Comparison of ENCODE assay signal across 8 cellular contexts in genomic region chr13:112967666-112968379, GRCh38. TPM values are rescaled to one million over a fixed set of nuclear protein-coding genes. Genes with fewer than 3 reads are reported as not detected.
A peak's percentile ranks its signal among the peaks of the same experiment; 100 is the strongest.
DNase-seq lines count a peak whose midpoint lies in the region; ATAC-seq, FAIRE-seq and TF ChIP-seq lines count a peak whose summit lies in the region.

No MANE protein-coding gene starts in this region.

- no peak for DNase-seq in activated naive CD4-positive, alpha-beta T cell (lab: John Stamatoyannopoulos, UW)
- DNase-seq in body of pancreas: peak in 1 of 4 donors; percentile 7
- DNase-seq in mesendoderm: no peak
- no peak for DNase-seq in upper lobe of left lung
- no peak for DNase-seq in NCI-H2196 treated with DMSO at 0.1 percent for 48 hours (lab: John Stamatoyannopoulos, UW; ENCODE audit: unreplicated experiment)
- DNase-seq in D721Med (ENCODE audit: insufficient read length, low spot score): no peak

- WGBS in body of pancreas, 2 donors: 73 to 78% methylated on average over 20 to 23 of the region's 23 CpGs
- no CpG with 5 or more reads among the region's 23 CpGs for WGBS in mesendoderm (ENCODE audit: extremely low coverage, insufficient coverage, low lambda C conversion rate)
- WGBS in upper lobe of left lung, 2 donors: 78 to 87% methylated on average over 21 to 23 of the region's 23 CpGs

- H3K4me3 Mint-ChIP-seq in activated naive CD4-positive, alpha-beta T cell treated with anti-CD3 and anti-CD28 coated beads, Interleukin-2, amount 50 U/mL, for 24 hours: peak overlapping the region; percentile 84

- H3K9me3 ChIP-seq in body of pancreas: no peaks in the 10 kb centered on the region
- H3K9me3 ChIP-seq in upper lobe of left lung: no peaks in the 10 kb centered on the region

- H3K27ac ChIP-seq in body of pancreas (peak overlapping the region in 3 of 4 donors; percentile 89 to 94 (median 90)), mesendoderm (ENCODE audit: low read depth, low read length) (no peak overlapping the region), upper lobe of left lung (peak overlapping the region; percentile 76 to 85 (median 80))

- H3K4ac ChIP-seq in mesendoderm (ENCODE audit: low read depth, low read length): no peak overlapping the region

- H3K36me3 ChIP-seq in body of pancreas (replicated peaks in 1 of 2; ENCODE audit: insufficient read depth in 1 of 2, low read depth in 2 of 2): no peaks in the 10 kb centered on the region
- H3K36me3 ChIP-seq in mesendoderm (ENCODE audit: control insufficient read depth, insufficient read depth, low read length): no peaks in the 10 kb centered on the region
- no peaks in the 10 kb centered on the region for H3K36me3 ChIP-seq in upper lobe of left lung

- H3K4me1 ChIP-seq in body of pancreas (peaks cover 22% of the 10 kb centered on the region), mesendoderm (ENCODE audit: control insufficient read depth, low read depth, low read length) (no peaks in the 10 kb centered on the region), upper lobe of left lung (peaks cover 20 to 46% (median 24%) of the 10 kb centered on the region in 4 donors)

- no peak for TF ChIP-seq CTCF in body of pancreas (IDR thresholded peaks at IDR 0.05)
- no peak for TF ChIP-seq CTCF in upper lobe of left lung (IDR thresholded peaks at IDR 0.05)
- no peak for TF ChIP-seq CTCF in D721Med (IDR thresholded peaks at IDR 0.05; ENCODE audit: insufficient read depth, missing control alignments)

- no peak overlapping the region for H2BK15ac ChIP-seq in mesendoderm (replicated peaks; ENCODE audit: low read depth)

- H3K27me3 ChIP-seq in body of pancreas: no peaks in the 10 kb centered on the region
- no peaks in the 10 kb centered on the region for H3K27me3 ChIP-seq in mesendoderm (ENCODE audit: insufficient read depth, low read length, poor library complexity)
- peaks cover 0 to 8% (median 3%) of the 10 kb centered on the region in 4 donors for H3K27me3 ChIP-seq in upper lobe of left lung

- intact Hi-C loops in body of pancreas (cut with DNase I): no loop called here

- ATAC-seq in body of pancreas: no peak
- no peak for ATAC-seq in upper lobe of left lung (ENCODE audit: low FRiP score in 2 of 2)
- ATAC-seq in GM21367 (IDR thresholded peaks at IDR 0.05; ENCODE audit: unreplicated experiment): no peak

- no peak for FAIRE-seq in D721Med (lab: Jason Lieb, UNC)

- no peak overlapping the region for H2BK5ac ChIP-seq in mesendoderm (ENCODE audit: low read length)

- no peak overlapping the region for H2BK120ac ChIP-seq in mesendoderm (ENCODE audit: low read depth, low read length)

- TF ChIP-seq POLR2A in body of pancreas (IDR thresholded peaks at IDR 0.05) (no peak), upper lobe of left lung (IDR thresholded peaks at IDR 0.05) (no peak)

- peak overlapping the region; percentile 51 for H3K27ac Mint-ChIP-seq in activated naive CD4-positive, alpha-beta T cell treated with anti-CD3 and anti-CD28 coated beads, Interleukin-2, amount 50 U/mL, for 24 hours

- H3K36me3 Mint-ChIP-seq in activated naive CD4-positive, alpha-beta T cell treated with anti-CD3 and anti-CD28 coated beads, Interleukin-2, amount 50 U/mL, for 24 hours: no peaks in the 10 kb centered on the region

- no peak overlapping the region for H2AK5ac ChIP-seq in mesendoderm (ENCODE audit: low read length)

- no peak overlapping the region for H3K9ac ChIP-seq in mesendoderm (ENCODE audit: low read length)

- no peaks in the 10 kb centered on the region for H3K27me3 Mint-ChIP-seq in activated naive CD4-positive, alpha-beta T cell treated with anti-CD3 and anti-CD28 coated beads, Interleukin-2, amount 50 U/mL, for 24 hours

- no peaks in the 10 kb centered on the region for H3K79me1 ChIP-seq in mesendoderm (ENCODE audit: low read length)

- H3K79me2 ChIP-seq in mesendoderm (ENCODE audit: control insufficient read depth, insufficient read depth, low read length): no peaks in the 10 kb centered on the region

- H3K4me1 Mint-ChIP-seq in activated naive CD4-positive, alpha-beta T cell treated with anti-CD3 and anti-CD28 coated beads, Interleukin-2, amount 50 U/mL, for 24 hours: peaks cover 40% of the 10 kb centered on the region

- H3K23ac ChIP-seq in mesendoderm (ENCODE audit: low read length): no peak overlapping the region

- H3K18ac ChIP-seq in mesendoderm (ENCODE audit: low read length): no peak overlapping the region

- peak overlapping the region; percentile 78 for H3K4me2 ChIP-seq in mesendoderm (ENCODE audit: low read length)

- H4K5ac ChIP-seq in mesendoderm (ENCODE audit: low read length): no peak overlapping the region

- H3K9me3 Mint-ChIP-seq in activated naive CD4-positive, alpha-beta T cell treated with anti-CD3 and anti-CD28 coated beads, Interleukin-2, amount 50 U/mL, for 24 hours: no peaks in the 10 kb centered on the region

- H4K8ac ChIP-seq in mesendoderm (ENCODE audit: low read depth, low read length): no peak overlapping the region

- TF ChIP-seq EP300 in upper lobe of left lung (IDR thresholded peaks at IDR 0.05): no peak

- H3K4me3 ChIP-seq in body of pancreas (no peak overlapping the region), mesendoderm (ENCODE audit: low read length) (no peak overlapping the region), upper lobe of left lung (peak overlapping the region in 3 of 4 donors; percentile 57 to 68 (median 58))

- H3K56ac ChIP-seq in mesendoderm (ENCODE audit: low read length): no peak overlapping the region

RNA-seq across cellular contexts. Expression of gene MCF2L, which starts 1.2 kb away (rescaled TPM):
- total RNA-seq in body of pancreas (10 to 100 TPM; 37.4 to 74.8 TPM), upper lobe of left lung (10 to 100 TPM; 14.3 to 99.5 (median 53.1) TPM)
- 2.9 TPM for polyA plus RNA-seq in mesendoderm (2013, experiment 1 of 2)
- polyA plus RNA-seq in mesendoderm (2013, experiment 2 of 2): 3.2 TPM

Comparison
In these comparisons a context has a peak if more than half of its experiments do, and no peak if none do; other contexts are left out.
1. H3K4me3 ChIP-seq: peak in upper lobe of left lung (3 of 4); none in body of pancreas (0 of 2) and mesendoderm (single experiment).